ENCODE assay signal across 8 cellular contexts in genomic region chr6:125906158-125906998, GRCh38. TPM values are rescaled to one million over a fixed set of nuclear protein-coding genes. Genes with fewer than 3 reads are reported as not detected.
DNase-seq lines count a peak whose midpoint lies in the region; ATAC-seq and TF ChIP-seq lines count a peak whose summit lies in the region.

No MANE protein-coding gene starts in this region.

- peak; percentile 44 for ATAC-seq in CD4-positive, alpha-beta T cell (ENCODE audit: poor library complexity)
- ATAC-seq in T-cell (replicated peaks in 1 of 4) (peak in 3 of 4 experiments; percentile 51 to 68 (median 57)), upper lobe of left lung (ENCODE audit: low FRiP score in 2 of 2) (peak; percentile 68 to 81)

- CTCF ChIA-PET in CD4-positive, alpha-beta T cell (lab: Charles Lee), result interaction anchor here (0.7 to 3.4 kb wide), 6 partner anchors 42 to 98 kb away, joined by 3 to 16 read pairs (median 4); partner anchors contain the start of genes HINT3 and TRMT11
- CTCF ChIA-PET in HEK293T (lab: Yijun Ruan, JAX), result interaction anchor here (0.6 to 3.2 kb wide), 28 partner anchors 8 to 457 kb away, joined by 3 to 29 read pairs (median 4); partner anchors contain the start of genes HINT3 and NCOA7
- CTCF ChIA-PET in T-cell (lab: Charles Lee), result interaction anchor here (0.8 to 2.7 kb wide), 11 partner anchors 9 to 125 kb away, joined by 3 to 14 read pairs (median 4); partner anchors contain the start of gene HINT3 (in 1 of the 2)
- CTCF ChIA-PET in MCF 10A (lab: Yijun Ruan, JAX), result interaction anchor here (0.5 to 3.9 kb wide), 25 partner anchors 8 to 1019 kb away, joined by 3 to 38 read pairs (median 4); partner anchors contain the start of genes HINT3 and NCOA7

- peaks cover 0 to 9% (median 0%) of the 10 kb centered on the region in 4 donors for H3K36me3 ChIP-seq in upper lobe of left lung

- no peaks in the 10 kb centered on the region for H3K27me3 ChIP-seq in CD4-positive, alpha-beta T cell (ENCODE audit: control insufficient read depth, insufficient read depth, low read length)
- no peaks in the 10 kb centered on the region for H3K27me3 ChIP-seq in upper lobe of left lung

- H3K4me1 Mint-ChIP-seq in CD4-positive, alpha-beta T cell (ENCODE audit: low read depth), result peaks cover 7% of the 10 kb centered on the region
- peaks cover 0 to 29% (median 9%) of the 10 kb centered on the region in 3 donors for H3K4me1 Mint-ChIP-seq in T-cell
- H3K4me1 Mint-ChIP-seq in MCF 10A (ENCODE audit: insufficient read depth, unreplicated experiment), result peaks cover 41% of the 10 kb centered on the region

- POLR2A ChIA-PET in CD4-positive, alpha-beta T cell (lab: Charles Lee), result interaction anchor here (0.9 kb wide), 1 partner anchor 116 kb away, joined by 4 read pairs; no protein-coding TSS in a partner anchor
- POLR2A ChIA-PET in HEK293T (lab: Yijun Ruan, JAX) (interaction anchor here (0.8 to 1.3 kb wide), 3 partner anchors 45 to 80 kb away, joined by 4 to 13 read pairs (median 4); partner anchors contain the start of genes HINT3 and TRMT11), T-cell (lab: Charles Lee) (no interaction called here), MCF 10A (lab: Yijun Ruan, JAX) (interaction anchor here (0.8 to 12.7 kb wide), 4 partner anchors 9 to 51 kb away, joined by 3 to 95 read pairs (median 18); partner anchors contain the start of gene HINT3)

- H3K27me3 Mint-ChIP-seq in CD4-positive, alpha-beta T cell, result no peaks in the 10 kb centered on the region
- H3K27me3 Mint-ChIP-seq in T-cell (no peaks in the 10 kb centered on the region), MCF 10A (ENCODE audit: insufficient read depth, unreplicated experiment) (no peaks in the 10 kb centered on the region)

- peak; percentile 18 to 51 (median 22) for DNase-seq in CD4-positive, alpha-beta T cell
- peak; percentile 73 for DNase-seq in HEK293T (ENCODE audit: extremely low spot score)
- peak in 25 of 34 experiments; percentile 5 to 50 (median 32) for DNase-seq in T-cell
- DNase-seq in MCF 10A (ENCODE audit: unreplicated experiment), result peak; percentile 69
- DNase-seq in lung microvascular endothelial cell (ENCODE audit: low read depth in 2 of 2), result peak; percentile 60 to 66
- peak in 1 of 2 donors; percentile 45 for DNase-seq in upper lobe of left lung
- no peak for DNase-seq in NCI-H1436 (lab: John Stamatoyannopoulos, UW)
- DNase-seq in DMS79 (lab: John Stamatoyannopoulos, UW), result no peak

- H3K27ac ChIP-seq in CD4-positive, alpha-beta T cell (ENCODE audit: low read depth, low read length), result no peak overlapping the region
- no peak overlapping the region for H3K27ac ChIP-seq in upper lobe of left lung

- no peaks in the 10 kb centered on the region for H3K9me3 ChIP-seq in CD4-positive, alpha-beta T cell (ENCODE audit: control insufficient read depth, low read length)
- H3K9me3 ChIP-seq in upper lobe of left lung, result no peaks in the 10 kb centered on the region

- TF ChIP-seq POLR2A in upper lobe of left lung (IDR thresholded peaks at IDR 0.05), result no peak

- no peak overlapping the region for H3K4me3 Mint-ChIP-seq in CD4-positive, alpha-beta T cell
- H3K4me3 Mint-ChIP-seq in T-cell, result no peak overlapping the region
- H3K4me3 Mint-ChIP-seq in MCF 10A (ENCODE audit: unreplicated experiment), result no peak overlapping the region

- 70 to 76% methylated on average over 5 of the region's 5 CpGs for WGBS in upper lobe of left lung, 2 donors

- intact Hi-C loops in CD4-positive, alpha-beta T cell (cut with DNase I, micrococcal nuclease), result no loop called here
- intact Hi-C loops in MCF 10A (cut with micrococcal nuclease), result loop anchor here (5.0 kb wide), 1 partner anchor 124 kb away; no protein-coding TSS in a partner anchor

- H3K4me1 ChIP-seq in upper lobe of left lung, result peaks cover 0 to 15% (median 6%) of the 10 kb centered on the region in 4 donors

- peak; percentile 74 for TF ChIP-seq CTCF in CD4-positive, alpha-beta T cell (IDR thresholded peaks at IDR 0.05)
- TF ChIP-seq CTCF in MCF 10A (IDR thresholded peaks at IDR 0.05; ENCODE audit: unreplicated experiment) (peak; percentile 59), upper lobe of left lung (IDR thresholded peaks at IDR 0.05) (peak; percentile 46 to 66 (median 56))

- no TSS peak for BruUV-seq in MCF 10A (replicated peaks; lab: Mats Ljungman, UMichigan)

- no peaks in the 10 kb centered on the region for H3K9me3 Mint-ChIP-seq in CD4-positive, alpha-beta T cell
- no peaks in the 10 kb centered on the region for H3K9me3 Mint-ChIP-seq in T-cell
- no peaks in the 10 kb centered on the region for H3K9me3 Mint-ChIP-seq in MCF 10A (ENCODE audit: unreplicated experiment)

- no peak overlapping the region for H3K27ac Mint-ChIP-seq in CD4-positive, alpha-beta T cell
- H3K27ac Mint-ChIP-seq in T-cell, result peak overlapping the region in 1 of 2 donors; percentile 8
- peak overlapping the region; percentile 24 for H3K27ac Mint-ChIP-seq in MCF 10A (ENCODE audit: low read depth, unreplicated experiment)

- TF ChIP-seq EP300 in upper lobe of left lung (IDR thresholded peaks at IDR 0.05), result no peak

- H3K36me3 Mint-ChIP-seq in CD4-positive, alpha-beta T cell (ENCODE audit: low read depth), result peaks cover 27% of the 10 kb centered on the region
- H3K36me3 Mint-ChIP-seq in T-cell (peaks cover 30% of the 10 kb centered on the region), MCF 10A (ENCODE audit: insufficient read depth, unreplicated experiment) (peaks cover 57% of the 10 kb centered on the region)

- no peak overlapping the region for H3K4me3 ChIP-seq in upper lobe of left lung

TF ChIP-seq in HEK293T, 16 proteins besides CTCF, POLR2A, EP300 and RAD21:
- no peak for TF ChIP-seq TARDBP (IDR thresholded peaks at IDR 0.05)
- no peak for TF ChIP-seq CTBP1 (IDR thresholded peaks at IDR 0.05; ENCODE audit: borderline replicate concordance)
- TF ChIP-seq SP1 (IDR thresholded peaks at IDR 0.05), result no peak
- no peak for TF ChIP-seq LEF1 (IDR thresholded peaks at IDR 0.05; ENCODE audit: borderline replicate concordance)
- no peak for TF ChIP-seq SUZ12 (IDR thresholded peaks at IDR 0.05)
- TF ChIP-seq ELF4 (IDR thresholded peaks at IDR 0.05), result no peak
- TF ChIP-seq FOXA1 (IDR thresholded peaks at IDR 0.05), result no peak
- no peak for TF ChIP-seq FOXK2 (IDR thresholded peaks at IDR 0.05)
- TF ChIP-seq ZNF384 (IDR thresholded peaks at IDR 0.05), result no peak
- no peak for TF ChIP-seq L3MBTL2 (conservative IDR thresholded peaks at IDR 0.05)
- TF ChIP-seq HDGF (IDR thresholded peaks at IDR 0.05; ENCODE audit: borderline replicate concordance), result no peak
- no peak for TF ChIP-seq PKNOX1 (IDR thresholded peaks at IDR 0.05)
- TF ChIP-seq ARNT (IDR thresholded peaks at IDR 0.05), result no peak
- no peak for TF ChIP-seq BHLHE40 (IDR thresholded peaks at IDR 0.05; ENCODE audit: borderline replicate concordance)
- no peak for TF ChIP-seq NFRKB (IDR thresholded peaks at IDR 0.05)

RNA-seq across cellular contexts. Expression of gene HINT3, which starts 50.2 kb away (rescaled TPM):
- total RNA-seq in CD4-positive, alpha-beta T cell, result 10 to 100 TPM; 10.4 TPM
- total RNA-seq in T-cell, result 10 to 100 TPM in 3 of 5 donors, 1 to 10 TPM in 2; 8.5 to 11.7 (median 10.5) TPM
- 17.9 and 20.2 TPM in 2 replicates for total RNA-seq in MCF 10A (2022)
- 10.7 and 15.5 TPM in 2 replicates for total RNA-seq in lung microvascular endothelial cell
- 10 to 100 TPM; 16.8 to 35.8 (median 25.2) TPM for total RNA-seq in upper lobe of left lung

Comparison
In these comparisons a context has a peak if more than half of its experiments do, and no peak if none do; other contexts are left out.
1. DNase-seq: peak in CD4-positive, alpha-beta T cell (10 of 10), HEK293T (single experiment), T-cell (25 of 34), MCF 10A (single experiment) and lung microvascular endothelial cell (2 of 2); none in NCI-H1436 (single experiment) and DMS79 (single experiment).
2. POLR2A ChIA-PET loops: an anchor here in CD4-positive, alpha-beta T cell (0.9 kb wide), HEK293T (0.8 to 1.3 kb wide) and MCF 10A (0.8 to 12.7 kb wide); none called in T-cell.
3. Peak in every context shown above with its lines, with median percentiles within 50 percentile points of each other: ATAC-seq and CTCF ChIP-seq.